8 cellular contexts compared by ENCODE assay signal in genomic region chr17:67993998-67994361, GRCh38. TPM values are rescaled to one million over a fixed set of nuclear protein-coding genes. Genes with fewer than 3 reads are reported as not detected.
DNase-seq lines count a peak whose midpoint lies in the region; ATAC-seq and TF ChIP-seq lines count a peak whose summit lies in the region.

No MANE protein-coding gene starts in this region.

- no peak for TF ChIP-seq CTCF in fibroblast of the aortic adventitia (IDR thresholded peaks at IDR 0.05; ENCODE audit: insufficient read depth, low read length)

- H3K79me2 ChIP-seq in trophoblast cell (ENCODE audit: control insufficient read depth, insufficient read depth, low read length, poor library complexity) = peaks cover 7% of the 10 kb centered on the region

- H3K4me3 ChIP-seq in fibroblast of the aortic adventitia (ENCODE audit: low read depth, low read length) = peak overlapping the region; percentile 71
- peak overlapping the region; percentile 87 for H3K4me3 ChIP-seq in trophoblast cell (ENCODE audit: low read depth, low read length)

- peak overlapping the region; percentile 56 for H3K4me2 ChIP-seq in trophoblast cell (ENCODE audit: low read length)

- peak overlapping the region; percentile 82 for H3K18ac ChIP-seq in trophoblast cell (ENCODE audit: low read length)

- H3K23ac ChIP-seq in trophoblast cell (ENCODE audit: low read length) = no peak overlapping the region

- peak overlapping the region; percentile 81 for H3K27ac ChIP-seq in trophoblast cell (ENCODE audit: low read depth, low read length)

- H3K4me1 ChIP-seq in trophoblast cell (ENCODE audit: control insufficient read depth in 1 of 2, insufficient read depth in 2 of 2, low read length in 2 of 2) = peaks cover 4 to 9% of the 10 kb centered on the region in 2 experiments

- H3K79me1 ChIP-seq in trophoblast cell (ENCODE audit: low read length) = peaks cover 9% of the 10 kb centered on the region

- H3K27me3 ChIP-seq in trophoblast cell (ENCODE audit: insufficient read depth, low read length) = no peaks in the 10 kb centered on the region

- no peaks in the 10 kb centered on the region for H3K36me3 Mint-ChIP-seq in T-cell

- CTCF ChIA-PET in HEK293T (lab: Yijun Ruan, JAX) (interaction anchor here (1.0 kb wide), 1 partner anchor 26 kb away, joined by 3 read pairs; no protein-coding TSS in a partner anchor), T-cell (lab: Charles Lee) (no interaction called here)

- ATAC-seq in T-cell (replicated peaks in 1 of 4) = no peak
- no peak for ATAC-seq in GM21381 (IDR thresholded peaks at IDR 0.05; ENCODE audit: unreplicated experiment)

- peak overlapping the region; percentile 86 for H3K14ac ChIP-seq in trophoblast cell (ENCODE audit: low read length)

- no CpG with 5 or more reads among the region's 21 CpGs for WGBS in trophoblast cell (ENCODE audit: extremely low coverage, insufficient coverage, insufficient read length)

- peak overlapping the region; percentile 98 for H4K8ac ChIP-seq in trophoblast cell (ENCODE audit: low read depth, low read length)

- H4K91ac ChIP-seq in trophoblast cell (ENCODE audit: low read depth, low read length) = peak overlapping the region; percentile 95

- H3K9me3 Mint-ChIP-seq in T-cell = no peaks in the 10 kb centered on the region

- H3K4me3 Mint-ChIP-seq in T-cell = peak overlapping the region; percentile 78 to 95 (median 80)

- no peaks in the 10 kb centered on the region for H3K36me3 ChIP-seq in trophoblast cell (ENCODE audit: control insufficient read depth in 1 of 2, insufficient read depth in 2 of 2, low read length in 2 of 2)

- DNase-seq in ELR (ENCODE audit: low read depth) (peak; percentile 37), HEK293T (ENCODE audit: extremely low spot score) (peak; percentile 36), T-cell (peak in 3 of 34 experiments; percentile 5 to 12 (median 8)), fibroblast of the aortic adventitia (ENCODE audit: low read depth) (peak; percentile 18), trophoblast cell (no peak), midbrain (lab: John Stamatoyannopoulos, UW) (no peak), AG20443 (ENCODE audit: low spot score) (no peak)

- POLR2A ChIA-PET in HEK293T (lab: Yijun Ruan, JAX) (interaction anchor here (0.7 to 2.4 kb wide), 11 partner anchors 9 to 60 kb away, joined by 3 to 12 read pairs (median 4); partner anchors contain the start of gene KPNA2), T-cell (lab: Charles Lee) (no interaction called here)

- H2BK120ac ChIP-seq in trophoblast cell (ENCODE audit: insufficient read depth, low read length, poor library complexity) = peak overlapping the region; percentile 57

- H4K12ac ChIP-seq in trophoblast cell (ENCODE audit: low read depth, low read length) = peak overlapping the region; percentile 90

- peaks cover 17 to 19% of the 10 kb centered on the region in 2 donors for H3K27me3 Mint-ChIP-seq in T-cell

- H3K27ac Mint-ChIP-seq in T-cell = peak overlapping the region; percentile 55 to 76

- peak overlapping the region; percentile 75 for H3K4ac ChIP-seq in trophoblast cell (ENCODE audit: low read depth, low read length)

- H2BK5ac ChIP-seq in trophoblast cell (ENCODE audit: low read depth, low read length, poor library complexity) = peak overlapping the region; percentile 25

- H2AK5ac ChIP-seq in trophoblast cell (ENCODE audit: low read length) = peak overlapping the region; percentile 48

- H3K9ac ChIP-seq in trophoblast cell (ENCODE audit: low read length) = peak overlapping the region; percentile 70

- peak overlapping the region; percentile 95 for H2AFZ ChIP-seq in trophoblast cell (ENCODE audit: insufficient read depth, low read length, poor library complexity)

- peaks cover 25 to 35% (median 33%) of the 10 kb centered on the region in 3 donors for H3K4me1 Mint-ChIP-seq in T-cell

- no peak overlapping the region for H2BK12ac ChIP-seq in trophoblast cell (ENCODE audit: low read length)

- H3K9me3 ChIP-seq in trophoblast cell (ENCODE audit: insufficient read depth, low read depth, low read length) = no peaks in the 10 kb centered on the region

TF ChIP-seq in HEK293T, 16 proteins besides CTCF, POLR2A, EP300 and RAD21:
- peak; percentile 93 for TF ChIP-seq L3MBTL2 (conservative IDR thresholded peaks at IDR 0.05)
- no peak for TF ChIP-seq NFRKB (IDR thresholded peaks at IDR 0.05)

RNA-seq across cellular contexts. Expression of gene C17orf58, which starts 2.3 kb away (rescaled TPM):
- 1 to 10 TPM in 1 of 5 donors, under 1 TPM in 4; 0.47 to 1.9 (median 0.58) TPM for total RNA-seq in T-cell
- 4.9 and 11.7 TPM in 2 replicates for total RNA-seq in fibroblast of the aortic adventitia (ENCODE audit: low replicate concordance)
- polyA plus RNA-seq in trophoblast cell (2013) = 7.4 and 8.3 TPM in 2 replicates

RNA-seq across cellular contexts. Expression of gene KPNA2, which starts 41.6 kb away (rescaled TPM):
- total RNA-seq in T-cell = 10 to 100 TPM; 10.1 to 58.1 (median 13.9) TPM
- total RNA-seq in fibroblast of the aortic adventitia (ENCODE audit: low replicate concordance) = 83.9 and 134 TPM in 2 replicates
- polyA plus RNA-seq in trophoblast cell (2013) = 215 and 223 TPM in 2 replicates

Comparison
In these comparisons a context has a peak if more than half of its experiments do, and no peak if none do; other contexts are left out.
1. DNase-seq: peak in ELR (single experiment), HEK293T (single experiment) and fibroblast of the aortic adventitia (single experiment); none in trophoblast cell (0 of 2), midbrain (single experiment) and AG20443 (single experiment).